Comparison of ENCODE assay signal across 8 cellular contexts in genomic region chr2:197310940-197311485, GRCh38. TPM values are rescaled to one million over a fixed set of nuclear protein-coding genes. Genes with fewer than 3 reads are reported as not detected.
A peak's percentile ranks its signal among the peaks of the same experiment; 100 is the strongest.
DNase-seq lines count a peak whose midpoint lies in the region; ATAC-seq and TF ChIP-seq lines count a peak whose summit lies in the region.

No MANE protein-coding gene starts in this region.

- H3K9me3 Mint-ChIP-seq in CD8-positive, alpha-beta T cell, result no peaks in the 10 kb centered on the region
- H3K9me3 Mint-ChIP-seq in dendritic cell treated with granulocyte-macrophage colony-stimulating factor and Interleukin-4, amounts not matched to agents 40 ng/mL and 50 ng/mL, for 4 days, result no peaks in the 10 kb centered on the region
- H3K9me3 Mint-ChIP-seq in neural progenitor cell, result no peaks in the 10 kb centered on the region

- H3K4me2 ChIP-seq in neural progenitor cell, result peak overlapping the region; percentile 89

- H3K27me3 Mint-ChIP-seq in CD8-positive, alpha-beta T cell (ENCODE audit: low read depth), result no peaks in the 10 kb centered on the region
- peaks cover 1% of the 10 kb centered on the region for H3K27me3 Mint-ChIP-seq in dendritic cell treated with granulocyte-macrophage colony-stimulating factor and Interleukin-4, amounts not matched to agents 40 ng/mL and 50 ng/mL, for 4 days
- peaks cover 15% of the 10 kb centered on the region for H3K27me3 Mint-ChIP-seq in neural progenitor cell (ENCODE audit: insufficient read depth, low read depth)

- H4K20me1 ChIP-seq in neural progenitor cell (ENCODE audit: low read depth), result no peaks in the 10 kb centered on the region

- H3K27me3 ChIP-seq in CD8-positive, alpha-beta T cell (ENCODE audit: insufficient read depth, low read length), result no peaks in the 10 kb centered on the region
- peaks cover 66% of the 10 kb centered on the region for H3K27me3 ChIP-seq in neural progenitor cell

- H3K4me3 Mint-ChIP-seq in CD8-positive, alpha-beta T cell, result peak overlapping the region; percentile 84
- H3K4me3 Mint-ChIP-seq in dendritic cell treated with granulocyte-macrophage colony-stimulating factor and Interleukin-4, amounts not matched to agents 40 ng/mL and 50 ng/mL, for 4 days, result peak overlapping the region; percentile 70
- peak overlapping the region; percentile 87 for H3K4me3 Mint-ChIP-seq in neural progenitor cell

- DNase-seq in CD8-positive, alpha-beta T cell, result no peak
- DNase-seq in neural progenitor cell (ENCODE audit: low spot score) (no peak), NCI-H526 (lab: John Stamatoyannopoulos, UW) (no peak)
- no peak for DNase-seq in activated CD4-positive, alpha-beta T cell treated with anti-CD3 and anti-CD28 coated beads, Interleukin-2, amount 50 U/mL, for 1 hour

- CTCF ChIA-PET in CD8-positive, alpha-beta T cell (lab: Charles Lee), result interaction anchor here (0.8 to 8.0 kb wide), 32 partner anchors 9 to 198 kb away, joined by 3 to 89 read pairs (median 4); no protein-coding TSS in a partner anchor

- intact Hi-C loops in CD8-positive, alpha-beta T cell (cut with DNase I, micrococcal nuclease), result loop anchor here (1.0 to 5.0 kb wide), 9 partner anchors 17 to 298 kb away; no protein-coding TSS in a partner anchor
- intact Hi-C loops in dendritic cell treated with granulocyte-macrophage colony-stimulating factor and Interleukin-4, amounts not matched to agents 40 ng/mL and 50 ng/mL, for 4 days (cut with micrococcal nuclease), result loop anchor here (1.0 to 2.0 kb wide), 2 partner anchors 120 to 196 kb away; no protein-coding TSS in a partner anchor

- H3K4me1 ChIP-seq in CD8-positive, alpha-beta T cell (ENCODE audit: insufficient read depth, low read length), result peaks cover 44% of the 10 kb centered on the region
- peaks cover 6% of the 10 kb centered on the region for H3K4me1 ChIP-seq in neural progenitor cell

- peak overlapping the region; percentile 94 for H3K27ac Mint-ChIP-seq in CD8-positive, alpha-beta T cell
- peak overlapping the region; percentile 95 for H3K27ac Mint-ChIP-seq in dendritic cell treated with granulocyte-macrophage colony-stimulating factor and Interleukin-4, amounts not matched to agents 40 ng/mL and 50 ng/mL, for 4 days
- no peak overlapping the region for H3K27ac Mint-ChIP-seq in neural progenitor cell

- peak overlapping the region; percentile 50 for H3K9ac ChIP-seq in neural progenitor cell

- no peaks in the 10 kb centered on the region for H3K9me3 ChIP-seq in CD8-positive, alpha-beta T cell (ENCODE audit: low read length)
- no peaks in the 10 kb centered on the region for H3K9me3 ChIP-seq in neural progenitor cell (ENCODE audit: low read depth)

- H3K4me3 ChIP-seq in CD8-positive, alpha-beta T cell (ENCODE audit: low read depth, low read length), result peak overlapping the region; percentile 56
- H3K4me3 ChIP-seq in neural progenitor cell, result peak overlapping the region; percentile 69

- POLR2A ChIA-PET in CD8-positive, alpha-beta T cell (lab: Charles Lee), result interaction anchor here (0.6 to 10.0 kb wide), 23 partner anchors 11 to 299 kb away, joined by 3 to 288 read pairs (median 6); no protein-coding TSS in a partner anchor

- peaks cover 74% of the 10 kb centered on the region for H3K4me1 Mint-ChIP-seq in CD8-positive, alpha-beta T cell (ENCODE audit: low read depth)
- H3K4me1 Mint-ChIP-seq in dendritic cell treated with granulocyte-macrophage colony-stimulating factor and Interleukin-4, amounts not matched to agents 40 ng/mL and 50 ng/mL, for 4 days (ENCODE audit: low read depth), result peaks cover 41% of the 10 kb centered on the region
- H3K4me1 Mint-ChIP-seq in neural progenitor cell, result peaks cover 5% of the 10 kb centered on the region

- no peak for TF ChIP-seq CTCF in CD8-positive, alpha-beta T cell (IDR thresholded peaks at IDR 0.05)
- TF ChIP-seq CTCF in LNCAP (IDR thresholded peaks at IDR 0.05) (peak; percentile 20), neural progenitor cell (IDR thresholded peaks at IDR 0.05) (no peak)

- H2AFZ ChIP-seq in neural progenitor cell (replicated peaks), result peak overlapping the region; percentile 97

- peak overlapping the region; percentile 59 for H3K27ac ChIP-seq in CD8-positive, alpha-beta T cell (ENCODE audit: low read depth, low read length)
- H3K27ac ChIP-seq in neural progenitor cell, result no peak overlapping the region

- ATAC-seq in CD8-positive, alpha-beta T cell, result no peak
- ATAC-seq in HG02970 (IDR thresholded peaks at IDR 0.05; ENCODE audit: low FRiP score, unreplicated experiment) (no peak), GM21825 (IDR thresholded peaks at IDR 0.05; ENCODE audit: unreplicated experiment) (no peak)

- H3K79me2 ChIP-seq in neural progenitor cell (ENCODE audit: low read depth), result no peaks in the 10 kb centered on the region

- peaks cover 19% of the 10 kb centered on the region for H3K36me3 Mint-ChIP-seq in CD8-positive, alpha-beta T cell
- peaks cover 27% of the 10 kb centered on the region for H3K36me3 Mint-ChIP-seq in dendritic cell treated with granulocyte-macrophage colony-stimulating factor and Interleukin-4, amounts not matched to agents 40 ng/mL and 50 ng/mL, for 4 days (ENCODE audit: low read depth)
- H3K36me3 Mint-ChIP-seq in neural progenitor cell, result no peaks in the 10 kb centered on the region

- no peaks in the 10 kb centered on the region for H3K36me3 ChIP-seq in CD8-positive, alpha-beta T cell (ENCODE audit: insufficient read depth, low read length)
- H3K36me3 ChIP-seq in neural progenitor cell, result no peaks in the 10 kb centered on the region

- peaks cover 20% of the 10 kb centered on the region for H3F3A ChIP-seq in neural progenitor cell (ENCODE audit: low read depth)

RNA-seq across cellular contexts. Expression of gene ANKRD44, which starts 0.4 kb away (rescaled TPM):
- total RNA-seq in CD8-positive, alpha-beta T cell, result 100 to 1,000 TPM; 113 to 115 TPM
- total RNA-seq in neural progenitor cell (ENCODE audit: low replicate concordance), result 2.5 and 3.4 TPM in 2 replicates

Comparison
In these comparisons a context has a peak if more than half of its experiments do, and no peak if none do; other contexts are left out.
1. RNA of gene ANKRD44, which starts 0.4 kb away (total RNA-seq): 113 to 115 TPM in CD8-positive, alpha-beta T cell; 2.5 to 3.4 TPM in neural progenitor cell; every median in the first group is over 10 times any median in the second.
2. Peak in every context shown above with its lines, with median percentiles within 50 percentile points of each other: H3K4me3 Mint-ChIP-seq.